In genomic region chr3:98522538-98523281, GRCh38 we compare ENCODE assay signal across 8 cellular contexts. TPM values are rescaled to one million over a fixed set of nuclear protein-coding genes. Genes with fewer than 3 reads are reported as not detected.
DNase-seq lines count a peak whose midpoint lies in the region; ATAC-seq and TF ChIP-seq lines count a peak whose summit lies in the region.

CLDND1 (minus strand) TSS chr3:98522902; CDS start chr3:98521424, 1,478 bp downstream.

- TF ChIP-seq CTCF in choroid plexus epithelial cell (conservative IDR thresholded peaks at IDR 0.05; ENCODE audit: low read depth, low read length) (no peak), kidney epithelial cell (IDR thresholded peaks at IDR 0.05; ENCODE audit: insufficient read depth, low read length, poor library complexity, severe bottlenecking) (no peak)

- no peaks in the 10 kb centered on the region for H3K27me3 Mint-ChIP-seq in activated CD4-positive, alpha-beta T cell treated with anti-CD3 and anti-CD28 coated beads for 36 hours

- intact Hi-C loops in activated CD4-positive, alpha-beta T cell treated with anti-CD3 and anti-CD28 coated beads for 36 hours (cut with DNase I, micrococcal nuclease), result loop anchor here (1.0 to 10.0 kb wide), 11 partner anchors 14 to 1295 kb away; partner anchors contain the start of genes CMSS1 (in 2 of the 2), CPOX (in 2 of the 2), ARL6 (in 1 of the 2) and CRYBG3 (in 1 of the 2)

- no peaks in the 10 kb centered on the region for H3K9me3 Mint-ChIP-seq in activated CD4-positive, alpha-beta T cell treated with anti-CD3 and anti-CD28 coated beads for 36 hours (ENCODE audit: low read depth)

- POLR2A ChIA-PET in activated CD4-positive, alpha-beta T cell treated with anti-CD3 and anti-CD28 coated beads for 36 hours (lab: Charles Lee), result interaction anchor here (0.6 to 1.6 kb wide), 10 partner anchors 9 to 485 kb away, joined by 3 to 16 read pairs (median 4); partner anchors contain the start of genes CPOX and GPR15

- DNase-seq in Ammon's horn (ENCODE audit: low spot score), result peak; percentile 98
- peak; percentile 82 for DNase-seq in GM19238 (ENCODE audit: insufficient read length, low spot score)
- peak; percentile 98 to 99 for DNase-seq in NCI-H524 (lab: John Stamatoyannopoulos, UW)
- DNase-seq in activated CD4-positive, alpha-beta T cell treated with anti-CD3 and anti-CD28 coated beads for 36 hours, result peak; percentile 97
- DNase-seq in choroid plexus epithelial cell (ENCODE audit: low read depth), result peak; percentile 98
- DNase-seq in kidney epithelial cell (ENCODE audit: low read depth), result peak; percentile 84
- peak; percentile 89 to 93 for DNase-seq in stimulated activated CD4-positive, alpha-beta T cell treated with anti-CD3 and anti-CD28 coated beads, Interleukin-15, amount 100 ng/mL, for 48 hours (ENCODE audit: low read depth in 2 of 2)

- CTCF ChIA-PET in activated CD4-positive, alpha-beta T cell treated with anti-CD3 and anti-CD28 coated beads for 36 hours (lab: Charles Lee), result interaction anchor here (0.5 to 3.2 kb wide), 10 partner anchors 10 to 186 kb away, joined by 3 to 11 read pairs (median 4); partner anchors contain the start of gene CPOX

- ATAC-seq in HG03442 (IDR thresholded peaks at IDR 0.05; ENCODE audit: unreplicated experiment), result peak; percentile 77
- ATAC-seq in activated CD4-positive, alpha-beta T cell treated with anti-CD3 and anti-CD28 coated beads for 36 hours, result peak; percentile 94

- H3K4me3 Mint-ChIP-seq in activated CD4-positive, alpha-beta T cell treated with anti-CD3 and anti-CD28 coated beads for 36 hours, result peak within 1 kb of the TSS; percentile 95

- H3K27me3 ChIP-seq in kidney epithelial cell (ENCODE audit: control insufficient read depth, insufficient read depth, low read length), result no peaks in the 10 kb centered on the region

- peaks cover 66% of the 10 kb centered on the region for H3K4me1 Mint-ChIP-seq in activated CD4-positive, alpha-beta T cell treated with anti-CD3 and anti-CD28 coated beads for 36 hours

- H3K36me3 ChIP-seq in kidney epithelial cell (ENCODE audit: control insufficient read depth, insufficient read depth, low read length), result no peaks in the 10 kb centered on the region

- H3K4me3 ChIP-seq in choroid plexus epithelial cell (ENCODE audit: low read depth, low read length) (peak within 1 kb of the TSS; percentile 85), kidney epithelial cell (ENCODE audit: low read depth, low read length) (peak within 1 kb of the TSS; percentile 72)

- H3K36me3 Mint-ChIP-seq in activated CD4-positive, alpha-beta T cell treated with anti-CD3 and anti-CD28 coated beads for 36 hours (ENCODE audit: low read depth), result peaks cover 45% of the 10 kb centered on the region

- H3K27ac Mint-ChIP-seq in activated CD4-positive, alpha-beta T cell treated with anti-CD3 and anti-CD28 coated beads for 36 hours, result peak within 1 kb of the TSS; percentile 95

RNA-seq across cellular contexts. Expression of gene CLDND1, which starts in this region (rescaled TPM):
- 100 to 1,000 TPM; 153 to 171 TPM for total RNA-seq in activated CD4-positive, alpha-beta T cell treated with anti-CD3 and anti-CD28 coated beads for 36 hours
- total RNA-seq in kidney epithelial cell, result 103 and 124 TPM in 2 replicates

Comparison
In these comparisons a context has a peak if more than half of its experiments do, and no peak if none do; other contexts are left out.
1. Peak in every context shown above with its lines: DNase-seq, ATAC-seq and H3K4me3 ChIP-seq.